Comparison of ENCODE assay signal across 1 cellular context in the genomic region with DNA sequence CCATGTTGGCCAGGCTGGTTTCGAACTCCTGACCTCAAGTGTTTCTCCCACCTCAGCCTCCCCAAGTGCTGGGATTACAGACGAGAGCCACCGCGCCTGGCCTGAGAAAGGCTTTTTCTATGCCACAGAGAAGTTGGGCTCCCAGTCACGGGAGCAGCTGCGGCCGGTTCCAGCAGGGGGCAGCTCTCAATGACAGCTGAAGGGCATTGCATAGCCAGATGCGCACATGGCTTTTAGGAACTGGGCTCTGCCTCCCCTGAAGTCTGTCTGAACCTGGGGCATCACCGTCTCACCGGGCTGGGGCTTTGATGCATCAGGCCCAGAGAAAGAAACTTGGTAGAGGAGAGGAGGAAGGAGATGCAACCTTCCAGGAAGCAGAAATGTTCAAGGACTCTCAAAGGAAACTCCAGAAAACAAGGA.
TF ChIP-seq lines count a peak whose summit lies in the region.

No MANE protein-coding gene starts in this region.

TF ChIP-seq in HepG2, 621 proteins besides CTCF, POLR2A, EP300 and RAD21 (continued from another document and continues in another):
- TF ChIP-seq, protein P1, sequence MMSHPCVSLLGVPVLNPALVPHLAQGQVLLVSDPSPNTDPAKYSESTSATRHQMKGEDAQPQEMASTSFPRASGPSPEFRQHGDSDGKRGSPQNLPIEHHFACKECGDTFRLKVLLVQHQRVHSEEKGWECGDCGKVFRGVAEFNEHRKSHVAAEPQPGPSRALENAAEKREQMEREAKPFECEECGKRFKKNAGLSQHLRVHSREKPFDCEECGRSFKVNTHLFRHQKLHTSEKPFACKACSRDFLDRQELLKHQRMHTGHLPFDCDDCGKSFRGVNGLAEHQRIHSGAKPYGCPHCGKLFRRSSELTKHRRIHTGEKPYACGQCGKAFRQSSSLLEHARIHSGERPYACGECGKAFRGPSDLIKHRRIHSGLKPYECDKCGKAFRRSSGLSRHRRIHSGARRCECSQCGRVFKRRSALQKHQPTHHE (CRISPR knock-in tag; IDR thresholded peaks at IDR 0.05; ENCODE audit: borderline replicate concordance): no peak
- TF ChIP-seq, protein P2, sequence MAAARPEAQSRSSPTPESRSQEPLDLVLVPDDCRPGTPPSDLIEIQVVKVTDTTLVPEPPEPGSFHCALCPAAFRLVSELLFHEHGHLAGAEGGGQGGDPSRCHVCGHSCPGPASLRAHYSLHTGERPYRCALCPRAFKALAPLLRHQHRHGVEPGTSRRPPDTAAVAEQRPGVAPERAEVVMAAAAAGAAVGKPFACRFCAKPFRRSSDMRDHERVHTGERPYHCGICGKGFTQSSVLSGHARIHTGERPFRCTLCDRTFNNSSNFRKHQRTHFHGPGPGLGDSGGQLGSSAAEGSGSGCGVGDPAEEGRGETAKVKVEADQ (CRISPR knock-in tag; IDR thresholded peaks at IDR 0.05; ENCODE audit: borderline replicate concordance): no peak
- TF ChIP-seq HNRNPL (IDR thresholded peaks at IDR 0.05; ENCODE audit: low read depth, low read length) (0 out of 2 replicates have a peak, but pooled peaks have one; percentile 68), GTF3A (CRISPR knock-in tag; conservative IDR thresholded peaks at IDR 0.05) (peak; percentile 32; the same call in 1 of the 2 replicates), ZNF577 (CRISPR knock-in tag; IDR thresholded peaks at IDR 0.05; ENCODE audit: borderline replicate concordance, low read depth) (no peak), MED1 (CRISPR knock-in tag; IDR thresholded peaks at IDR 0.05) (peak; percentile 71), TRIM22 (IDR thresholded peaks at IDR 0.05) (no peak), ZNF564 (CRISPR knock-in tag; IDR thresholded peaks at IDR 0.05) (no peak), YEATS4 (CRISPR knock-in tag; IDR thresholded peaks at IDR 0.05; ENCODE audit: borderline replicate concordance) (peak; percentile 59; the same call in 1 of the 2 replicates), KLF9 (CRISPR knock-in tag; IDR thresholded peaks at IDR 0.05; ENCODE audit: low read depth) (no peak), ZNF451 (CRISPR knock-in tag; IDR thresholded peaks at IDR 0.05) (no peak), ZSCAN21 (CRISPR knock-in tag; IDR thresholded peaks at IDR 0.05; ENCODE audit: borderline replicate concordance) (0 out of 2 replicates have a peak, but pooled peaks have one; percentile 13), ZNF747 (CRISPR knock-in tag; IDR thresholded peaks at IDR 0.05; ENCODE audit: borderline replicate concordance) (peak; percentile 59; the same call in 1 of the 2 replicates), ZNF576 (CRISPR knock-in tag; IDR thresholded peaks at IDR 0.05) (no peak), GPN1 (CRISPR knock-in tag; IDR thresholded peaks at IDR 0.05; ENCODE audit: borderline replicate concordance) (no peak), ZFP82 (CRISPR knock-in tag; IDR thresholded peaks at IDR 0.05; ENCODE audit: borderline replicate concordance) (no peak), FOXM1 (CRISPR knock-in tag; IDR thresholded peaks at IDR 0.05) (no peak), IRF2 (CRISPR knock-in tag; IDR thresholded peaks at IDR 0.05) (peak; percentile 83; the same call in 1 of the 2 replicates), BORCS8-MEF2B (CRISPR knock-in tag; IDR thresholded peaks at IDR 0.05) (no peak), MEF2D (CRISPR knock-in tag; IDR thresholded peaks at IDR 0.05) (peak; percentile 31; the same call in 1 of the 2 replicates), SMAD1 (CRISPR knock-in tag; IDR thresholded peaks at IDR 0.05; ENCODE audit: borderline replicate concordance, low read depth) (peak; percentile 86; the same call in 1 of the 2 replicates), SIX1 (CRISPR knock-in tag; IDR thresholded peaks at IDR 0.05; ENCODE audit: borderline replicate concordance) (no peak), HCFC1 (IDR thresholded peaks at IDR 0.05; ENCODE audit: low read depth, low read length) (no peak), EED (CRISPR knock-in tag; IDR thresholded peaks at IDR 0.05) (no peak; the same call in 1 of the 2 replicates), PCBP1 (IDR thresholded peaks at IDR 0.05; ENCODE audit: borderline replicate concordance, low read depth, low read length) (no peak), ZBTB38 (CRISPR knock-in tag; IDR thresholded peaks at IDR 0.05) (0 out of 2 replicates have a peak, but pooled peaks have one; percentile 21), ZSCAN31 (CRISPR knock-in tag; IDR thresholded peaks at IDR 0.05; ENCODE audit: low read depth) (peak; percentile 70; the same call in 1 of the 2 replicates), HINFP (CRISPR knock-in tag; IDR thresholded peaks at IDR 0.05; ENCODE audit: low read depth) (no peak), ZNF510 (CRISPR knock-in tag; IDR thresholded peaks at IDR 0.05; ENCODE audit: low read depth) (no peak), ZNF83 (CRISPR knock-in tag; IDR thresholded peaks at IDR 0.05; ENCODE audit: borderline replicate concordance) (0 out of 2 replicates have a peak, but pooled peaks have one; percentile 51), TSC22D2 (CRISPR knock-in tag; IDR thresholded peaks at IDR 0.05; ENCODE audit: borderline replicate concordance) (no peak), BCL6 (CRISPR knock-in tag; IDR thresholded peaks at IDR 0.05) (peak; percentile 65; the same call in 1 of the 2 replicates), XRCC5 (optimal IDR thresholded peaks at IDR 0.05; ENCODE audit: low read length) (peak; percentile 94), LBX2 (CRISPR knock-in tag; IDR thresholded peaks at IDR 0.05; ENCODE audit: borderline replicate concordance) (no peak), ZFX (CRISPR knock-in tag; IDR thresholded peaks at IDR 0.05; ENCODE audit: low read depth) (peak; percentile 43; the same call in 1 of the 2 replicates), ZNF264 (CRISPR knock-in tag; IDR thresholded peaks at IDR 0.05) (no peak), ZNF24 (IDR thresholded peaks at IDR 0.05) (no peak)
- TF ChIP-seq, protein P3, sequence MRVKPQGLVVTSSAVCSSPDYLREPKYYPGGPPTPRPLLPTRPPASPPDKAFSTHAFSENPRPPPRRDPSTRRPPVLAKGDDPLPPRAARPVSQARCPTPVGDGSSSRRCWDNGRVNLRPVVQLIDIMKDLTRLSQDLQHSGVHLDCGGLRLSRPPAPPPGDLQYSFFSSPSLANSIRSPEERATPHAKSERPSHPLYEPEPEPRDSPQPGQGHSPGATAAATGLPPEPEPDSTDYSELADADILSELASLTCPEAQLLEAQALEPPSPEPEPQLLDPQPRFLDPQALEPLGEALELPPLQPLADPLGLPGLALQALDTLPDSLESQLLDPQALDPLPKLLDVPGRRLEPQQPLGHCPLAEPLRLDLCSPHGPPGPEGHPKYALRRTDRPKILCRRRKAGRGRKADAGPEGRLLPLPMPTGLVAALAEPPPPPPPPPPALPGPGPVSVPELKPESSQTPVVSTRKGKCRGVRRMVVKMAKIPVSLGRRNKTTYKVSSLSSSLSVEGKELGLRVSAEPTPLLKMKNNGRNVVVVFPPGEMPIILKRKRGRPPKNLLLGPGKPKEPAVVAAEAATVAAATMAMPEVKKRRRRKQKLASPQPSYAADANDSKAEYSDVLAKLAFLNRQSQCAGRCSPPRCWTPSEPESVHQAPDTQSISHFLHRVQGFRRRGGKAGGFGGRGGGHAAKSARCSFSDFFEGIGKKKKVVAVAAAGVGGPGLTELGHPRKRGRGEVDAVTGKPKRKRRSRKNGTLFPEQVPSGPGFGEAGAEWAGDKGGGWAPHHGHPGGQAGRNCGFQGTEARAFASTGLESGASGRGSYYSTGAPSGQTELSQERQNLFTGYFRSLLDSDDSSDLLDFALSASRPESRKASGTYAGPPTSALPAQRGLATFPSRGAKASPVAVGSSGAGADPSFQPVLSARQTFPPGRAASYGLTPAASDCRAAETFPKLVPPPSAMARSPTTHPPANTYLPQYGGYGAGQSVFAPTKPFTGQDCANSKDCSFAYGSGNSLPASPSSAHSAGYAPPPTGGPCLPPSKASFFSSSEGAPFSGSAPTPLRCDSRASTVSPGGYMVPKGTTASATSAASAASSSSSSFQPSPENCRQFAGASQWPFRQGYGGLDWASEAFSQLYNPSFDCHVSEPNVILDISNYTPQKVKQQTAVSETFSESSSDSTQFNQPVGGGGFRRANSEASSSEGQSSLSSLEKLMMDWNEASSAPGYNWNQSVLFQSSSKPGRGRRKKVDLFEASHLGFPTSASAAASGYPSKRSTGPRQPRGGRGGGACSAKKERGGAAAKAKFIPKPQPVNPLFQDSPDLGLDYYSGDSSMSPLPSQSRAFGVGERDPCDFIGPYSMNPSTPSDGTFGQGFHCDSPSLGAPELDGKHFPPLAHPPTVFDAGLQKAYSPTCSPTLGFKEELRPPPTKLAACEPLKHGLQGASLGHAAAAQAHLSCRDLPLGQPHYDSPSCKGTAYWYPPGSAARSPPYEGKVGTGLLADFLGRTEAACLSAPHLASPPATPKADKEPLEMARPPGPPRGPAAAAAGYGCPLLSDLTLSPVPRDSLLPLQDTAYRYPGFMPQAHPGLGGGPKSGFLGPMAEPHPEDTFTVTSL (CRISPR knock-in tag; IDR thresholded peaks at IDR 0.05; ENCODE audit: borderline replicate concordance): no peak; the same call in 1 of the 2 replicates
- TF ChIP-seq, protein P4, sequence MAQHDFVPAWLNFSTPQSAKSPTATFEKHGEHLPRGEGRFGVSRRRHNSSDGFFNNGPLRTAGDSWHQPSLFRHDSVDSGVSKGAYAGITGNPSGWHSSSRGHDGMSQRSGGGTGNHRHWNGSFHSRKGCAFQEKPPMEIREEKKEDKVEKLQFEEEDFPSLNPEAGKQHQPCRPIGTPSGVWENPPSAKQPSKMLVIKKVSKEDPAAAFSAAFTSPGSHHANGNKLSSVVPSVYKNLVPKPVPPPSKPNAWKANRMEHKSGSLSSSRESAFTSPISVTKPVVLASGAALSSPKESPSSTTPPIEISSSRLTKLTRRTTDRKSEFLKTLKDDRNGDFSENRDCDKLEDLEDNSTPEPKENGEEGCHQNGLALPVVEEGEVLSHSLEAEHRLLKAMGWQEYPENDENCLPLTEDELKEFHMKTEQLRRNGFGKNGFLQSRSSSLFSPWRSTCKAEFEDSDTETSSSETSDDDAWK (CRISPR knock-in tag; IDR thresholded peaks at IDR 0.05): no peak
- TF ChIP-seq, protein P5, sequence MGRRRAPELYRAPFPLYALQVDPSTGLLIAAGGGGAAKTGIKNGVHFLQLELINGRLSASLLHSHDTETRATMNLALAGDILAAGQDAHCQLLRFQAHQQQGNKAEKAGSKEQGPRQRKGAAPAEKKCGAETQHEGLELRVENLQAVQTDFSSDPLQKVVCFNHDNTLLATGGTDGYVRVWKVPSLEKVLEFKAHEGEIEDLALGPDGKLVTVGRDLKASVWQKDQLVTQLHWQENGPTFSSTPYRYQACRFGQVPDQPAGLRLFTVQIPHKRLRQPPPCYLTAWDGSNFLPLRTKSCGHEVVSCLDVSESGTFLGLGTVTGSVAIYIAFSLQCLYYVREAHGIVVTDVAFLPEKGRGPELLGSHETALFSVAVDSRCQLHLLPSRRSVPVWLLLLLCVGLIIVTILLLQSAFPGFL (CRISPR knock-in tag; IDR thresholded peaks at IDR 0.05): no peak
- TF ChIP-seq, protein P6, sequence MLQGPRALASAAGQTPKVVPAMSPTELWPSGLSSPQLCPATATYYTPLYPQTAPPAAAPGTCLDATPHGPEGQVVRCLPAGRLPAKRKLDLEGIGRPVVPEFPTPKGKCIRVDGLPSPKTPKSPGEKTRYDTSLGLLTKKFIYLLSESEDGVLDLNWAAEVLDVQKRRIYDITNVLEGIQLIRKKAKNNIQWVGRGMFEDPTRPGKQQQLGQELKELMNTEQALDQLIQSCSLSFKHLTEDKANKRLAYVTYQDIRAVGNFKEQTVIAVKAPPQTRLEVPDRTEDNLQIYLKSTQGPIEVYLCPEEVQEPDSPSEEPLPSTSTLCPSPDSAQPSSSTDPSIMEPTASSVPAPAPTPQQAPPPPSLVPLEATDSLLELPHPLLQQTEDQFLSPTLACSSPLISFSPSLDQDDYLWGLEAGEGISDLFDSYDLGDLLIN (CRISPR knock-in tag; IDR thresholded peaks at IDR 0.05; ENCODE audit: borderline replicate concordance): no peak
- TF ChIP-seq, protein P7, sequence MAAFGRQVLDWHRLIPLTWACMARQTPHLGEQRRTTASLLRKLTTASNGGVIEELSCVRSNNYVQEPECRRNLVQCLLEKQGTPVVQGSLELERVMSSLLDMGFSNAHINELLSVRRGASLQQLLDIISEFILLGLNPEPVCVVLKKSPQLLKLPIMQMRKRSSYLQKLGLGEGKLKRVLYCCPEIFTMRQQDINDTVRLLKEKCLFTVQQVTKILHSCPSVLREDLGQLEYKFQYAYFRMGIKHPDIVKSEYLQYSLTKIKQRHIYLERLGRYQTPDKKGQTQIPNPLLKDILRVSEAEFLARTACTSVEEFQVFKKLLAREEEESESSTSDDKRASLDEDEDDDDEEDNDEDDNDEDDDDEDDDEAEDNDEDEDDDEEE (CRISPR knock-in tag; IDR thresholded peaks at IDR 0.05): 0 out of 2 replicates have a peak, but pooled peaks have one; percentile 58
